ENCODE assay signal across 19 cellular contexts in the genomic region with DNA sequence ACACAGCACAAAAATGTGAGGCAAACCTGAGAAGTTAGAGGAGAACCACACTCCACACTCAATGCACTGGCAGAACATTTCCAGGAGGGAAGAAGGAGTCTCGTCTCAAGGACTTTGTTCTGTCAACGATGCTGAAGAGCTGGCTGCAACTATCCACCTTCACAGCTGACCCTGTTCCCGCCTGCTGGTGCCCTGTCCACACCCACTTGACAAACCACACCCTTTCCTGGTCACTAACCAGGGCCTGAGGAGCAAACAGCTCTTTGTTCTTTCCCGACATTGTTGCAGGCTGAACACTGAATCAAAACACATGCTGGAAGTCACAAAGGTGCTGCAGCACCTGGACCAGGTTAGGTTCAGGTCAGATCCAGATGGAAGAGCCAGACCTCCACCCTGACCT.
"Had no signal": no experiment of that assay in that cellular context is flagged by ENCODE, and none has a peak within 500 bp of the region (broad histone marks: within the 10 kb centered on the region; RNA-seq: fewer than 3 reads in every experiment).

No MANE protein-coding gene starts in this region.

- H3K36me3 ChIP-seq: cardiac muscle cell, neural progenitor cell, prostate gland, stomach, WERI-Rb-1 had no signal

- H3K4me2 ChIP-seq: hepatocyte, neural progenitor cell, smooth muscle cell had no signal

- H3K27me3 Mint-ChIP-seq: activated CD4-positive, alpha-beta memory T cell treated with anti-CD3 and anti-CD28 coated beads for 36 hours had no signal

- DNase-seq: activated CD4-positive, alpha-beta memory T cell treated with anti-CD3 and anti-CD28 coated beads for 36 hours; activated naive CD4-positive, alpha-beta T cell; activated naive CD8-positive, alpha-beta T cell treated with anti-CD3 and anti-CD28 coated beads for 36 hours; amniotic stem cell; dorsolateral prefrontal cortex; mesenchymal stem cell; naive thymus-derived CD4-positive, alpha-beta T cell; right cardiac atrium; stimulated activated CD4-positive, alpha-beta T cell treated with anti-CD3 and anti-CD28 coated beads, Interleukin-4, amount 100 ng/mL, for 1 hour; stomach; trophoblast cell; WERI-Rb-1 had no signal

- H3K4me3 Mint-ChIP-seq: activated CD4-positive, alpha-beta memory T cell treated with anti-CD3 and anti-CD28 coated beads for 36 hours; activated naive CD8-positive, alpha-beta T cell treated with anti-CD3 and anti-CD28 coated beads for 36 hours; naive thymus-derived CD4-positive, alpha-beta T cell; neural progenitor cell; stimulated activated effector memory CD8-positive, alpha-beta T cell treated with anti-CD3 and anti-CD28 coated beads, Interleukin-12 subunit alpha, Interleukin-12 subunit beta, amount 100 ng/mL, for 72 hours had no signal

- ATAC-seq: naive thymus-derived CD4-positive, alpha-beta T cell; stimulated activated effector memory CD8-positive, alpha-beta T cell treated with anti-CD3 and anti-CD28 coated beads, Interleukin-12 subunit alpha, Interleukin-12 subunit beta, amount 100 ng/mL, for 72 hours had no signal

- H3K9me3 ChIP-seq: stomach had no signal

- H3K4me1 Mint-ChIP-seq: activated naive CD8-positive, alpha-beta T cell treated with anti-CD3 and anti-CD28 coated beads for 36 hours; naive thymus-derived CD4-positive, alpha-beta T cell; neural progenitor cell; stimulated activated effector memory CD8-positive, alpha-beta T cell treated with anti-CD3 and anti-CD28 coated beads, Interleukin-12 subunit alpha, Interleukin-12 subunit beta, amount 100 ng/mL, for 72 hours had no signal

- H3K27ac Mint-ChIP-seq: activated CD4-positive, alpha-beta memory T cell treated with anti-CD3 and anti-CD28 coated beads for 36 hours; activated naive CD8-positive, alpha-beta T cell treated with anti-CD3 and anti-CD28 coated beads for 36 hours; naive thymus-derived CD4-positive, alpha-beta T cell; neural progenitor cell; stimulated activated effector memory CD8-positive, alpha-beta T cell treated with anti-CD3 and anti-CD28 coated beads, Interleukin-12 subunit alpha, Interleukin-12 subunit beta, amount 100 ng/mL, for 72 hours had no signal

- H3K36me3 Mint-ChIP-seq: activated CD4-positive, alpha-beta memory T cell treated with anti-CD3 and anti-CD28 coated beads for 36 hours; activated naive CD8-positive, alpha-beta T cell treated with anti-CD3 and anti-CD28 coated beads for 36 hours; naive thymus-derived CD4-positive, alpha-beta T cell; stimulated activated effector memory CD8-positive, alpha-beta T cell treated with anti-CD3 and anti-CD28 coated beads, Interleukin-12 subunit alpha, Interleukin-12 subunit beta, amount 100 ng/mL, for 72 hours had no signal

- H3K27ac ChIP-seq: cardiac muscle cell, dorsolateral prefrontal cortex, hepatocyte, neural progenitor cell, prostate gland, stomach, WERI-Rb-1 had no signal

- H3K4me3 ChIP-seq: cardiac muscle cell, dorsolateral prefrontal cortex, hepatocyte, neural progenitor cell, prostate gland, smooth muscle cell, stomach had no signal

- H3K9me3 Mint-ChIP-seq: activated CD4-positive, alpha-beta memory T cell treated with anti-CD3 and anti-CD28 coated beads for 36 hours; activated naive CD8-positive, alpha-beta T cell treated with anti-CD3 and anti-CD28 coated beads for 36 hours had no signal

- H3K9ac ChIP-seq: neural progenitor cell had no signal

- H3K4me1 ChIP-seq: neural progenitor cell, prostate gland, stomach had no signal

- H3K27me3 ChIP-seq: cardiac muscle cell, hepatocyte, neural progenitor cell, stomach had no signal

- H3K79me2 ChIP-seq: hepatocyte had no signal

- H2AFZ ChIP-seq: hepatocyte, neural progenitor cell had no signal

- FAIRE-seq: keratinocyte had no signal
